In the genomic region with DNA sequence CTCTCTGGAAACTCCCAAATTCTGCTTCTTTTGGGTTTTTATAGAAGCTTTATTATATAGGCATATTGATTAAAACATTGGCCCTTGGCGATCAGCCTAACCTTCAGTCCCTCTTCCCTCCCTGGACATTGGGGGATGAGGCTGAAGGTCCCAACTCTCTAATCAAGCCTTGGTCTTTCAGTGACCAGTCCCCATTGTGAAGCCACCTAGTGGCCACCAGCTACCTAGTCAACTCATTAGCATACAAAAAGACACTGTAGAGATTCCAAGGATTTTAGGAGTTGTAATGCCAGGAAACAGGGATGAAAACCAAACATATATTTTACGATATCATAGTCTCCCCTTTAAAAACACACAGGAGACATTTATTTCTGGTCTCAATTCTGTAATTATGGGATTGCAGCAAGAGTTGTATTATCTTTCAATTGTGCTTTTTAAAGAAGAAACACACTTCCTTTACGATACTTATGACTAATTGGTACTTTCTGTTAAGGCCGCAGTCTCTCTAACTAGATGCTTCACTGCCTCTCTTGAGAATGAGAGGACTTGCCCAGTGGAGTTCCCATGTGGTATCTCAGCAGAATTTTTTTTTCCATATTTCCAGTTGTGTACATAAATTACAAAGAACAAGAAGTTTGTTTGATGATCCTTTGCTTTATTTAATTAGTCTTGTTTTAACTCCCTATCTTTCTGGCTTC, we compare ENCODE assay signal across 8 cellular contexts. TPM values are rescaled to one million over a fixed set of nuclear protein-coding genes. Genes with fewer than 3 reads are reported as not detected.
DNase-seq lines count a peak whose midpoint lies in the region; ATAC-seq and TF ChIP-seq lines count a peak whose summit lies in the region.

No MANE protein-coding gene starts in this region.

- intact Hi-C loops in PC-3 (cut with micrococcal nuclease), result loop anchor here (5.0 kb wide), 1 partner anchor 92 kb away; no protein-coding TSS in a partner anchor

- H2AFZ ChIP-seq in PC-3 (ENCODE audit: low read length) (peak overlapping the region; percentile 63), smooth muscle cell (ENCODE audit: low read depth) (no peak overlapping the region)

- H3K9me3 ChIP-seq in DOHH2 (ENCODE audit: control insufficient read depth, insufficient read depth, low read length) (no peaks in the 10 kb centered on the region), PC-3 (ENCODE audit: low read length) (no peaks in the 10 kb centered on the region), smooth muscle cell (replicated peaks; ENCODE audit: low read depth) (no peaks in the 10 kb centered on the region)

- H3K36me3 ChIP-seq in DOHH2 (ENCODE audit: control insufficient read depth, low read length), result no peaks in the 10 kb centered on the region
- no peaks in the 10 kb centered on the region for H3K36me3 ChIP-seq in PC-3 (ENCODE audit: low read depth, low read length)
- H3K36me3 ChIP-seq in smooth muscle cell (ENCODE audit: low read depth), result no peaks in the 10 kb centered on the region

- no TSS peak for BruUV-seq in PC-3 (replicated peaks; lab: Mats Ljungman, UMichigan)

- H3K4me1 ChIP-seq in DOHH2 (ENCODE audit: control insufficient read depth, low read length), result peaks cover 4% of the 10 kb centered on the region; the same call in 1 of the 2 replicates
- H3K4me1 ChIP-seq in PC-3 (ENCODE audit: insufficient read depth, low read length), result no peaks in the 10 kb centered on the region
- no peaks in the 10 kb centered on the region for H3K4me1 ChIP-seq in smooth muscle cell (ENCODE audit: low read depth)

- H3F3A ChIP-seq in DOHH2 (ENCODE audit: control insufficient read depth, insufficient read depth) (no peaks in the 10 kb centered on the region), PC-3 (ENCODE audit: low read length, unreplicated experiment) (no peaks in the 10 kb centered on the region), smooth muscle cell (ENCODE audit: low read depth) (no peaks in the 10 kb centered on the region)

- POLR2A ChIA-PET in PC-3 (lab: Charles Lee; ENCODE audit: unreplicated experiment), result no interaction called here

- WGBS in smooth muscle cell (ENCODE audit: low lambda C conversion rate), result 49% methylated on average over 4 of the region's 4 CpGs

- DNase-seq in PC-3 (peak; percentile 43), fibroblast of peridontal ligament (ENCODE audit: extremely low read depth) (peak; percentile 37), smooth muscle cell (lab: John Stamatoyannopoulos, UW; ENCODE audit: unreplicated experiment) (no peak), KG1 (lab: John Stamatoyannopoulos, UW) (no peak)
- DNase-seq in stimulated activated CD4-positive, alpha-beta T cell treated with anti-CD3 and anti-CD28 coated beads, Interleukin-1b, Interleukin-23, amount 100 ng/mL, for 48 hours, result no peak

- no peaks in the 10 kb centered on the region for H3K27me3 ChIP-seq in DOHH2 (ENCODE audit: control insufficient read depth, low read length)
- no peaks in the 10 kb centered on the region for H3K27me3 ChIP-seq in PC-3 (ENCODE audit: low read length)
- no peaks in the 10 kb centered on the region for H3K27me3 ChIP-seq in smooth muscle cell (ENCODE audit: low read depth)

- ATAC-seq in GM18873 (IDR thresholded peaks at IDR 0.05; ENCODE audit: low FRiP score, unreplicated experiment) (peak; percentile 100), HG02981 (IDR thresholded peaks at IDR 0.05; ENCODE audit: unreplicated experiment) (peak; percentile 100), PC-3 (peak; percentile 76)

- H3K27ac ChIP-seq in DOHH2 (ENCODE audit: low read depth, low read length) (no peak overlapping the region), PC-3 (ENCODE audit: low read length) (no peak overlapping the region), smooth muscle cell (ENCODE audit: low read depth) (no peak overlapping the region)

- no peaks in the 10 kb centered on the region for H4K20me1 ChIP-seq in DOHH2 (ENCODE audit: control insufficient read depth, insufficient read depth, low read depth, low read length)
- no peaks in the 10 kb centered on the region for H4K20me1 ChIP-seq in PC-3 (ENCODE audit: low read length)
- no peaks in the 10 kb centered on the region for H4K20me1 ChIP-seq in smooth muscle cell (ENCODE audit: low read depth)

- H3K4me3 ChIP-seq in DOHH2 (ENCODE audit: low read length) (no peak overlapping the region), PC-3 (ENCODE audit: low read length) (peak overlapping the region; percentile 41), smooth muscle cell (no peak overlapping the region)

- H3K9ac ChIP-seq in PC-3 (ENCODE audit: low read length) (no peak overlapping the region), smooth muscle cell (ENCODE audit: low read depth) (no peak overlapping the region)

- no peak overlapping the region for H3K4me2 ChIP-seq in DOHH2 (ENCODE audit: low read length)
- H3K4me2 ChIP-seq in PC-3 (ENCODE audit: low read length), result peak overlapping the region; percentile 62
- peak overlapping the region; percentile 15 for H3K4me2 ChIP-seq in smooth muscle cell

- H3K79me2 ChIP-seq in DOHH2 (ENCODE audit: control insufficient read depth, low read length) (no peaks in the 10 kb centered on the region), PC-3 (ENCODE audit: low read length) (no peaks in the 10 kb centered on the region), smooth muscle cell (ENCODE audit: low read depth) (no peaks in the 10 kb centered on the region)

- TF ChIP-seq CTCF in DOHH2 (IDR thresholded peaks at IDR 0.05; ENCODE audit: low read depth, low read length, poor library complexity, severe bottlenecking) (peak; percentile 68), PC-3 (conservative IDR thresholded peaks at IDR 0.05; ENCODE audit: low read depth, low read length) (peak; percentile 80), smooth muscle cell (IDR thresholded peaks at IDR 0.05; ENCODE audit: borderline replicate concordance, insufficient read depth, poor library complexity, severe bottlenecking) (peak; percentile 58)

- H3K9me2 ChIP-seq in DOHH2 (replicated peaks; ENCODE audit: control insufficient read depth, low read length) (no peaks in the 10 kb centered on the region), PC-3 (replicated peaks; ENCODE audit: low read length) (no peaks in the 10 kb centered on the region)

- CTCF ChIA-PET in PC-3 (lab: Charles Lee), result no interaction called here

RNA-seq across cellular contexts. Expression of a gene that starts 58.2 kb away (rescaled TPM):
- total RNA-seq in PC-3 (2014; rRNA removed) (0.69 and 1.3 TPM in 2 replicates), smooth muscle cell (0.49 and 1.0 TPM in 2 replicates)
- polyA plus RNA-seq in smooth muscle cell, result 0.18 and 0.50 TPM in 2 replicates

Comparison
In these comparisons a context has a peak if more than half of its experiments do, and no peak if none do; other contexts are left out.
1. DNase-seq: peak in PC-3 (single experiment) and fibroblast of peridontal ligament (single experiment); none in smooth muscle cell (single experiment), stimulated activated CD4-positive, alpha-beta T cell treated with anti-CD3 and anti-CD28 coated beads, Interleukin-1b, Interleukin-23, amount 100 ng/mL, for 48 hours (single experiment) and KG1 (single experiment).
2. Peak in every context shown above with its lines, with median percentiles within 50 percentile points of each other: CTCF ChIP-seq and ATAC-seq.